ENCODE assay signal across 8 cellular contexts in genomic region chr7:92178928-92179373, GRCh38. TPM values are rescaled to one million over a fixed set of nuclear protein-coding genes. Genes with fewer than 3 reads are reported as not detected.
A peak's percentile ranks its signal among the peaks of the same experiment; 100 is the strongest.
DNase-seq lines count a peak whose midpoint lies in the region; ATAC-seq and TF ChIP-seq lines count a peak whose summit lies in the region.

LRRD1 (minus strand) TSS chr7:92179142; CDS start chr7:92165202, 13,940 bp downstream.

- no peak for TF ChIP-seq POLR2A in lower leg skin (IDR thresholded peaks at IDR 0.05)

- WGBS in lower leg skin, 2 donors: 1 to 3% methylated on average over 22 of the region's 39 CpGs

- peak; percentile 19 for DNase-seq in NCI-H446 treated with DMSO at 0.1 percent for 48 hours (lab: John Stamatoyannopoulos, UW)
- peak; percentile 91 for DNase-seq in activated CD4-positive, alpha-beta memory T cell treated with anti-CD3 and anti-CD28 coated beads, Interleukin-2, amount 10 ng/mL, durations not matched to agents 7 days and 5 days
- DNase-seq in ecto neural progenitor cell (ENCODE audit: low spot score): peak; percentile 91
- peak; percentile 85 to 97 for DNase-seq in lower leg skin (ENCODE audit: low spot score in 2 of 2)
- peak; percentile 84 to 90 for DNase-seq in stimulated activated CD4-positive, alpha-beta T cell treated with anti-CD3 and anti-CD28 coated beads, Interleukin-4, amount 100 ng/mL, for 4 hours

- no peak within 1 kb of the TSS for H3K27ac Mint-ChIP-seq in activated CD4-positive, alpha-beta memory T cell treated with anti-CD3 and anti-CD28 coated beads, Interleukin-2, amount 10 ng/mL, durations not matched to agents 7 days and 5 days

- POLR2A ChIA-PET in activated CD4-positive, alpha-beta memory T cell treated with anti-CD3 and anti-CD28 coated beads, Interleukin-2, amount 10 ng/mL, durations not matched to agents 7 days and 5 days (lab: Charles Lee): no interaction called here

- intact Hi-C loops in lower leg skin (cut with DNase I; ENCODE audit: low total_unique reads): no loop called here

- ATAC-seq in GM18508 (IDR thresholded peaks at IDR 0.05; ENCODE audit: insufficient read depth, unreplicated experiment) (peak; percentile 86), HG03045 (IDR thresholded peaks at IDR 0.05; ENCODE audit: unreplicated experiment) (peak; percentile 100)

- peaks cover 8% of the 10 kb centered on the region for H3K4me1 Mint-ChIP-seq in activated CD4-positive, alpha-beta memory T cell treated with anti-CD3 and anti-CD28 coated beads, Interleukin-2, amount 10 ng/mL, durations not matched to agents 7 days and 5 days

- CTCF ChIA-PET in activated CD4-positive, alpha-beta memory T cell treated with anti-CD3 and anti-CD28 coated beads, Interleukin-2, amount 10 ng/mL, durations not matched to agents 7 days and 5 days (lab: Charles Lee): interaction anchor here (0.6 to 1.6 kb wide), 10 partner anchors 9 to 268 kb away, joined by 3 to 9 read pairs (median 5); partner anchors contain the start of gene GATAD1

- H3K9me3 Mint-ChIP-seq in activated CD4-positive, alpha-beta memory T cell treated with anti-CD3 and anti-CD28 coated beads, Interleukin-2, amount 10 ng/mL, durations not matched to agents 7 days and 5 days: no peaks in the 10 kb centered on the region

- H3K4me3 Mint-ChIP-seq in activated CD4-positive, alpha-beta memory T cell treated with anti-CD3 and anti-CD28 coated beads, Interleukin-2, amount 10 ng/mL, durations not matched to agents 7 days and 5 days: peak within 1 kb of the TSS; percentile 61

- H3K27ac ChIP-seq in 22Rv1: no peak within 1 kb of the TSS

- H3K27me3 Mint-ChIP-seq in activated CD4-positive, alpha-beta memory T cell treated with anti-CD3 and anti-CD28 coated beads, Interleukin-2, amount 10 ng/mL, durations not matched to agents 7 days and 5 days: peaks cover 23% of the 10 kb centered on the region

- peak; percentile 100 for TF ChIP-seq CTCF in 22Rv1 (IDR thresholded peaks at IDR 0.05)
- peak in 1 of 3 donors; percentile 83 for TF ChIP-seq CTCF in lower leg skin (IDR thresholded peaks at IDR 0.05)

- peak within 1 kb of the TSS; percentile 24 for H3K4me3 ChIP-seq in lower leg skin (ENCODE audit: low read depth, poor library complexity, severe bottlenecking)

- H3K36me3 Mint-ChIP-seq in activated CD4-positive, alpha-beta memory T cell treated with anti-CD3 and anti-CD28 coated beads, Interleukin-2, amount 10 ng/mL, durations not matched to agents 7 days and 5 days (ENCODE audit: low read depth): no peaks in the 10 kb centered on the region

RNA-seq across cellular contexts. Expression of gene LRRD1, which starts in this region (rescaled TPM):
- total RNA-seq in activated CD4-positive, alpha-beta memory T cell treated with anti-CD3 and anti-CD28 coated beads, Interleukin-2, amount 10 ng/mL, durations not matched to agents 7 days and 5 days: not detected
- under 1 TPM in 2 of 4 donors, not detected in 2; 0.13 to 0.65 TPM for total RNA-seq in lower leg skin

Comparison
In these comparisons a context has a peak if more than half of its experiments do, and no peak if none do; other contexts are left out.
1. Peak in DNase-seq in activated CD4-positive, alpha-beta memory T cell treated with anti-CD3 and anti-CD28 coated beads, Interleukin-2, amount 10 ng/mL, durations not matched to agents 7 days and 5 days; RNA of the gene not detected or under 1 TPM.
2. Peak in DNase-seq and H3K4me3 ChIP-seq in lower leg skin; RNA of the gene not detected or under 1 TPM.
3. DNase-seq: peak in every context shown above with its lines; median percentile 91 in activated CD4-positive, alpha-beta memory T cell treated with anti-CD3 and anti-CD28 coated beads, Interleukin-2, amount 10 ng/mL, durations not matched to agents 7 days and 5 days; 91 in ecto neural progenitor cell; 91 in lower leg skin; 87 in stimulated activated CD4-positive, alpha-beta T cell treated with anti-CD3 and anti-CD28 coated beads, Interleukin-4, amount 100 ng/mL, for 4 hours; 19 in NCI-H446 treated with DMSO at 0.1 percent for 48 hours.